Comparison of ENCODE assay signal across 8 cellular contexts in the genomic region with DNA sequence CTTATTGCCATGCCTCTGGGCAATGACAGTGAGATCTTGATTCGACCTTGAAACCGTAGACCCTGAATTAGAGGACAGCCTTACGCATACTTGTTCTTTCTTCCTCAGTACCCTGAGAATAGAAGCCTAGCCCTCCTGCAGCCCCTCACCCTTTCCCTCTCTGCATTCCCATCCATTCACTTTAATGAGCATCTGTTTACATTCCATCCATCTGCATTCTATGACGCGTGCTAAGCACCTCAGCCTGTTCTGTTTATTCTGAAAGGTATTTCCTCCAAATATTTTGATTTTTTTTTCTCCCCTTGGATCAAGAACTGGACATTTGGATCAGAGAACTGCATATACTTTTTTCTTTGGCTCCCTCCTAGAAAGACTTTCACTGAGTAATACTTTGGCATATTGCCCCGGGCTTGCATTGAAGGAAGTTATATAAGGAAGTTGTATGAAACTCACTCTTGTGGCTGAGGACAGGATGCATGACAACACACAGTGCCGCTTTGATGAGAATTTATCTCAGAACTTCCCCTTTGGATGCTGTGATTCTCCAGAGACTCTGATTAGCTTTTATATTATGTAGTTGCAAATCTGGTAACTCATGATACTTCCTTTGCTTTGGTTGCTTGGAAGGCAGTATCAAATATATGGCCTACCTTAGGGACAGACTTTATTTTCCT. TPM values are rescaled to one million over a fixed set of nuclear protein-coding genes. Genes with fewer than 3 reads are reported as not detected.
DNase-seq lines count a peak whose midpoint lies in the region; ATAC-seq and TF ChIP-seq lines count a peak whose summit lies in the region.

No MANE protein-coding gene starts in this region.

- DNase-seq in GM04504 (ENCODE audit: low read depth) (peak; percentile 82), NAMALWA (ENCODE audit: low spot score) (peak; percentile 82), MCF 10A (ENCODE audit: unreplicated experiment) (peak; percentile 87), kidney glomerular epithelial cell (lab: John Stamatoyannopoulos, UW) (peak; percentile 29), type B pancreatic cell (ENCODE audit: extremely low spot score, unreplicated experiment) (no peak), NCI-H510A (lab: John Stamatoyannopoulos, UW) (no peak)
- no peak for DNase-seq in stimulated activated CD8-positive, alpha-beta memory T cell treated with anti-CD3 and anti-CD28 coated beads, Interleukin-4, amount 100 ng/mL, for 48 hours

- peak overlapping the region; percentile 14 for H3K27ac Mint-ChIP-seq in MCF 10A (ENCODE audit: low read depth, unreplicated experiment)
- H3K27ac Mint-ChIP-seq in type B pancreatic cell = peak overlapping the region; percentile 2

- POLR2A ChIA-PET in MCF 10A (lab: Yijun Ruan, JAX) = interaction anchor here (1.1 to 1.8 kb wide), 4 partner anchors 16 to 55 kb away, joined by 3 to 5 read pairs (median 4); a partner anchor contains a TSS

- CTCF ChIA-PET in MCF 10A (lab: Yijun Ruan, JAX) = interaction anchor here (0.6 to 1.4 kb wide), 7 partner anchors 9 to 371 kb away, joined by 3 to 5 read pairs (median 4); no protein-coding TSS in a partner anchor

- ATAC-seq in HG03571 (IDR thresholded peaks at IDR 0.05; ENCODE audit: unreplicated experiment) = no peak

- H3K27me3 Mint-ChIP-seq in MCF 10A (ENCODE audit: insufficient read depth, unreplicated experiment) (peaks cover under 1% of the 10 kb centered on the region), type B pancreatic cell (no peaks in the 10 kb centered on the region)

- no peak for TF ChIP-seq CTCF in MCF 10A (IDR thresholded peaks at IDR 0.05; ENCODE audit: unreplicated experiment)
- no peak for TF ChIP-seq CTCF in type B pancreatic cell (conservative IDR thresholded peaks at IDR 0.05)

- no TSS peak for BruUV-seq in MCF 10A (replicated peaks; lab: Mats Ljungman, UMichigan)

- H3K9me3 Mint-ChIP-seq in MCF 10A (ENCODE audit: unreplicated experiment) = no peaks in the 10 kb centered on the region
- H3K9me3 Mint-ChIP-seq in type B pancreatic cell = no peaks in the 10 kb centered on the region

- no peaks in the 10 kb centered on the region for H3K36me3 Mint-ChIP-seq in MCF 10A (ENCODE audit: insufficient read depth, unreplicated experiment)
- peaks cover 3% of the 10 kb centered on the region for H3K36me3 Mint-ChIP-seq in type B pancreatic cell

- H3K4me3 Mint-ChIP-seq in MCF 10A (ENCODE audit: unreplicated experiment) (no peak overlapping the region), type B pancreatic cell (no peak overlapping the region)

- intact Hi-C loops in MCF 10A (cut with micrococcal nuclease) = no loop called here

- H3K4me1 Mint-ChIP-seq in MCF 10A (ENCODE audit: insufficient read depth, unreplicated experiment) (peaks cover 28% of the 10 kb centered on the region), type B pancreatic cell (ENCODE audit: unreplicated experiment) (peaks cover 15% of the 10 kb centered on the region)

RNA-seq across cellular contexts. Expression of a gene that starts 15.7 kb away (rescaled TPM):
- total RNA-seq in MCF 10A (2022) = 4.6 and 7.0 TPM in 2 replicates
- 13.8 and 27.2 TPM in 2 replicates for total RNA-seq in type B pancreatic cell (ENCODE audit: low replicate concordance)

RNA-seq across cellular contexts. Expression of a gene that starts 16.2 kb away (rescaled TPM):
- total RNA-seq in MCF 10A (2022) = not detected in 2 replicates
- total RNA-seq in type B pancreatic cell (ENCODE audit: low replicate concordance) = 1.1 TPM in 1 of 2 replicates, not detected in the other

RNA-seq across cellular contexts. Expression of a gene that starts 25.4 kb away (rescaled TPM):
- not detected in 2 replicates for total RNA-seq in MCF 10A (2022)
- total RNA-seq in type B pancreatic cell (ENCODE audit: low replicate concordance) = not detected in 2 replicates

RNA-seq across cellular contexts. Expression of a gene that starts 29.9 kb away (rescaled TPM):
- 45.4 and 48.2 TPM in 2 replicates for total RNA-seq in MCF 10A (2022)
- total RNA-seq in type B pancreatic cell (ENCODE audit: low replicate concordance) = 41.7 and 51.1 TPM in 2 replicates

RNA-seq across cellular contexts. Expression of a gene that starts 32.7 kb away (rescaled TPM):
- total RNA-seq in MCF 10A (2022) = 0.37 and 1.1 TPM in 2 replicates
- 0.71 and 14.2 TPM in 2 replicates for total RNA-seq in type B pancreatic cell (ENCODE audit: low replicate concordance)

Comparison
In these comparisons a context has a peak if more than half of its experiments do, and no peak if none do; other contexts are left out.
1. DNase-seq: peak in GM04504 (single experiment), NAMALWA (single experiment), MCF 10A (single experiment) and kidney glomerular epithelial cell (single experiment); none in type B pancreatic cell (single experiment), NCI-H510A (single experiment) and stimulated activated CD8-positive, alpha-beta memory T cell treated with anti-CD3 and anti-CD28 coated beads, Interleukin-4, amount 100 ng/mL, for 48 hours (single experiment).